Comparison of ENCODE assay signal across 18 cellular contexts in genomic region chr4:39308576-39308975, GRCh38. TPM values are rescaled to one million over a fixed set of nuclear protein-coding genes. Genes with fewer than 3 reads are reported as not detected.
A peak's percentile ranks its signal among the peaks of the same experiment; 100 is the strongest.
DNase-seq lines count a peak whose midpoint lies in the region; FAIRE-seq and TF ChIP-seq lines count a peak whose summit lies in the region.
"Had no signal": no experiment of that assay in that cellular context is flagged by ENCODE, and none has a peak within 500 bp of the region (broad histone marks: within the 10 kb centered on the region; RNA-seq: fewer than 3 reads in every experiment).

No MANE protein-coding gene starts in this region.

- H3K4me1 Mint-ChIP-seq in brain (peaks cover 6% of the 10 kb centered on the region), MCF 10A (ENCODE audit: insufficient read depth, unreplicated experiment) (no peaks in the 10 kb centered on the region)
- H3K4me1 Mint-ChIP-seq: neural progenitor cell had no signal

- POLR2A ChIA-PET in MCF 10A (lab: Yijun Ruan, JAX), result interaction anchor here (1.6 kb wide), 1 partner anchor 9 kb away, joined by 4 read pairs; no protein-coding TSS in a partner anchor

- H3K27me3 Mint-ChIP-seq in brain, result no peaks in the 10 kb centered on the region
- no peaks in the 10 kb centered on the region for H3K27me3 Mint-ChIP-seq in MCF 10A (ENCODE audit: insufficient read depth, unreplicated experiment)

- no peak for FAIRE-seq in HTR-8/SVneo (lab: Jason Lieb, UNC)

- H3K9me3 Mint-ChIP-seq in brain (no peaks in the 10 kb centered on the region), MCF 10A (ENCODE audit: unreplicated experiment) (no peaks in the 10 kb centered on the region)
- H3K9me3 Mint-ChIP-seq: activated T-helper 2 cell treated with anti-CD3 and anti-CD28 coated beads, Interferon-gamma antibody, Interleukin-2, Interleukin-4, amounts not matched to agents 10 μg/mL and 5 μg/mL and 100 μg/mL, durations not matched to agents 14 hours and 24 hours and 36 hours; neural progenitor cell had no signal

- H3K4me3 Mint-ChIP-seq in brain (no peak overlapping the region), MCF 10A (ENCODE audit: unreplicated experiment) (no peak overlapping the region)
- H3K4me3 Mint-ChIP-seq: neural progenitor cell had no signal

- TF ChIP-seq CTCF in brain (conservative IDR thresholded peaks at IDR 0.05), result no peak
- TF ChIP-seq CTCF in MCF 10A (IDR thresholded peaks at IDR 0.05; ENCODE audit: unreplicated experiment), result no peak

- DNase-seq in EH (ENCODE audit: low read depth) (peak; percentile 5), NCI-H1694 treated with DMSO at 0.1 percent for 48 hours (lab: John Stamatoyannopoulos, UW) (peak; percentile 58), inferior parietal cortex (ENCODE audit: extremely low spot score) (peak; percentile 47), T-helper 9 cell (no peak), MCF 10A (ENCODE audit: unreplicated experiment) (no peak), HTR-8/SVneo (ENCODE audit: insufficient read length, low spot score) (no peak), activated gamma-delta T cell (lab: John Stamatoyannopoulos, UW) (no peak)
- DNase-seq: activated CD4-positive, alpha-beta T cell treated with anti-CD3 and anti-CD28 coated beads, Interleukin-2, amount 50 U/mL, for 48 hours; AML-193; effector CD8-positive, alpha-beta T cell; mesenchymal stem cell; NCI-H2227 treated with DMSO at 0.1 percent for 48 hours; sigmoid colon; stimulated activated CD4-positive, alpha-beta T cell treated with anti-CD3 and anti-CD28 coated beads, Interleukin-4, amount 100 ng/mL, for 4 hours; upper lobe of right lung had no signal

- peaks cover 56% of the 10 kb centered on the region for H3K36me3 Mint-ChIP-seq in brain
- peaks cover 71% of the 10 kb centered on the region for H3K36me3 Mint-ChIP-seq in MCF 10A (ENCODE audit: insufficient read depth, unreplicated experiment)

- peak overlapping the region in 4 of 5 experiments; percentile 18 to 79 (median 49) for H3K27ac Mint-ChIP-seq in brain
- H3K27ac Mint-ChIP-seq in MCF 10A (ENCODE audit: low read depth, unreplicated experiment), result no peak overlapping the region
- H3K27ac Mint-ChIP-seq: activated T-helper 2 cell treated with anti-CD3 and anti-CD28 coated beads, Interferon-gamma antibody, Interleukin-2, Interleukin-4, amounts not matched to agents 10 μg/mL and 5 μg/mL and 100 μg/mL, durations not matched to agents 14 hours and 24 hours and 36 hours; neural progenitor cell had no signal

- CTCF ChIA-PET in MCF 10A (lab: Yijun Ruan, JAX), result no interaction called here

- intact Hi-C loops in MCF 10A (cut with micrococcal nuclease), result no loop called here

- no TSS peak for BruUV-seq in MCF 10A (replicated peaks; lab: Mats Ljungman, UMichigan)

RNA-seq across cellular contexts. Expression of gene RFC1, which starts 57.6 kb away (rescaled TPM):
- polyA plus RNA-seq in brain (ENCODE audit: insufficient read depth, low read depth, low replicate concordance), result 20.7 TPM
- total RNA-seq in MCF 10A (2022), result 84.7 and 99.5 TPM in 2 replicates

Comparison
In these comparisons a context has a peak if more than half of its experiments do, and no peak if none do; other contexts are left out.
1. DNase-seq: peak in EH (single experiment), NCI-H1694 treated with DMSO at 0.1 percent for 48 hours (single experiment) and inferior parietal cortex (single experiment); none in T-helper 9 cell (single experiment), MCF 10A (single experiment), HTR-8/SVneo (single experiment) and activated gamma-delta T cell (single experiment).